Comparison of ENCODE assay signal across 26 cellular contexts in the genomic region with DNA sequence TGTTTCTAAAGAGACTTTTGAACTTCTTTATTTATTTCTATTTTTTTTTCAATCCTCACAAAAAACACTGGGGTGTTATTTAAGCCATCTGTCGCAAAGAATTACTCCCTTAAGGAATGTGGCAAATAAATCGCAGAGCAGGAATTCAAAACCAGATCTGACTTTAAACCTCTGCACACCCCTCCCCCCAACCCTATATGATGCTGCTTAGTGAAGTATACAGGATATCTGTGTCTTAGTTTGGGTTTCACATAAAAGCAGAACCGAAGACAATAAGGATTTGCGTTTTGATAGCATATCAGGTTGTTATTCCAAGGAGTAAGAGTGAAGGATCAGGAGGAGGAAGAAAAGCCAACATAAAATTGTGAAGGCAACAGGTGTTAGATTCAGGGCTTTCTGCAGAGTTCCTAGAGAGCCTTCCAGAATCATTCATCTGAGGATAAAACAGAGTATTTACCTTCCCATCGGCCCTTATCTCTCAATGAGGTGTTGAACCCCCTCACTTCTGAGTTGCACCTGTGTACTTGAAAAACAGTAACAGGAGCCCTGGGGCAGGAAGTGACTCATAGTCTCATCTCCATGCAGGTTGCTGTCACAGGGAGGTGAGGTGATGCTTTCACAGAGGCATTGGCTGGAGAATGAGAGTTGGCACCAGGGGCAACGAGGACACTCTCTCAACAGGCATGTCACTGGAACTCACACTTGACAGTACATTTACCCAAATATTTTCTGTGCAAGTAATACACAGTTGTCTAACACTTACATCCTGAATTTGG. TPM values are rescaled to one million over a fixed set of nuclear protein-coding genes. Genes with fewer than 3 reads are reported as not detected.
DNase-seq lines count a peak whose midpoint lies in the region; ATAC-seq, FAIRE-seq and TF ChIP-seq lines count a peak whose summit lies in the region.
"Had no signal": no experiment of that assay in that cellular context is flagged by ENCODE, and none has a peak within 500 bp of the region (broad histone marks: within the 10 kb centered on the region; RNA-seq: fewer than 3 reads in every experiment).

No MANE protein-coding gene starts in this region.

- H3K4me3 Mint-ChIP-seq in activated naive CD4-positive, alpha-beta T cell treated with anti-CD3 and anti-CD28 coated beads for 36 hours, result no peak overlapping the region
- H3K4me3 Mint-ChIP-seq: activated CD8-positive, alpha-beta memory T cell treated with anti-CD3 and anti-CD28 coated beads, Interleukin-2, amount 10 ng/mL, durations not matched to agents 7 days and 5 days; activated naive CD8-positive, alpha-beta T cell treated with anti-CD3 and anti-CD28 coated beads for 36 hours; HFFc6; neural crest cell; T-helper 1 cell treated with Interleukin-12 subunit alpha and Interleukin-12 subunit beta and Interleukin-4 antibody, amounts not matched to agents 30 μg/mL and 1 μg/mL, for 36 hours had no signal

- peaks cover 5% of the 10 kb centered on the region for H3K9me3 Mint-ChIP-seq in activated naive CD4-positive, alpha-beta T cell treated with anti-CD3 and anti-CD28 coated beads for 36 hours
- H3K9me3 Mint-ChIP-seq: HFFc6 had no signal

- TF ChIP-seq POLR2A in GM12878 (IDR thresholded peaks at IDR 0.05; ENCODE audit: low read depth, low read length), result no peak

- peak; percentile 6 for DNase-seq in activated naive CD4-positive, alpha-beta T cell treated with anti-CD3 and anti-CD28 coated beads for 36 hours
- DNase-seq in activated naive CD4-positive, alpha-beta T cell (lab: John Stamatoyannopoulos, UW), result no peak
- peak; percentile 80 for DNase-seq in NCI-H2196 (lab: John Stamatoyannopoulos, UW; ENCODE audit: unreplicated experiment)
- no peak for DNase-seq in GM12878 (ENCODE audit: low read depth, low spot score)
- peak; percentile 78 for DNase-seq in mesendoderm
- DNase-seq in DMS 273 treated with DMSO at 0.1 percent for 48 hours (lab: John Stamatoyannopoulos, UW), result no peak
- no peak for DNase-seq in DMS79 (lab: John Stamatoyannopoulos, UW)
- no peak for DNase-seq in stimulated activated CD8-positive, alpha-beta memory T cell treated with anti-CD3 and anti-CD28 coated beads, Interleukin-4, amount 100 ng/mL, for 48 hours
- DNase-seq: activated CD4-positive, alpha-beta T cell treated with anti-CD3 and anti-CD28 coated beads for 4 hours; activated CD8-positive, alpha-beta memory T cell treated with anti-CD3 and anti-CD28 coated beads, Interleukin-2, amount 10 ng/mL, durations not matched to agents 7 days and 5 days; activated naive CD8-positive, alpha-beta T cell treated with anti-CD3 and anti-CD28 coated beads for 36 hours; Calu3; dorsolateral prefrontal cortex; heart left ventricle; HFFc6; NCI-H1048; NCI-H2081 treated with DMSO at 0.1 percent for 48 hours; NCI-H774 had no signal

- no peak overlapping the region for H3K18ac ChIP-seq in mesendoderm (ENCODE audit: low read length)

- H3K23ac ChIP-seq in mesendoderm (ENCODE audit: low read length), result no peak overlapping the region

- no peak for TF ChIP-seq EP300 in GM12878 (IDR thresholded peaks at IDR 0.05; ENCODE audit: borderline replicate concordance in 1 of 2, control insufficient read depth in 1 of 2, low read depth in 2 of 2, low read length in 2 of 2)

- no peaks in the 10 kb centered on the region for H4K20me1 ChIP-seq in GM12878 (ENCODE audit: control insufficient read depth, insufficient read depth)
- H4K20me1 ChIP-seq: BLaER1 treated with 17β-estradiol and CSF1 and Interleukin-3, amounts not matched to agents 10 nM and 100 nM had no signal

- H3K4me3 ChIP-seq in GM12878, result no peak overlapping the region
- no peak overlapping the region for H3K4me3 ChIP-seq in mesendoderm (ENCODE audit: low read length)
- H3K4me3 ChIP-seq: BLaER1 treated with 17β-estradiol and CSF1 and Interleukin-3, amounts not matched to agents 10 nM and 100 nM; dorsolateral prefrontal cortex; heart left ventricle; SJSA1 had no signal

- H3K27ac ChIP-seq in GM12878 (ENCODE audit: control insufficient read depth, insufficient read depth) (no peak overlapping the region), mesendoderm (ENCODE audit: low read depth, low read length) (no peak overlapping the region)
- H3K27ac ChIP-seq: BLaER1 treated with 17β-estradiol and CSF1 and Interleukin-3, amounts not matched to agents 10 nM and 100 nM; dorsolateral prefrontal cortex; heart left ventricle; SJSA1 had no signal

- in situ Hi-C loops in GM12878 (cut with MboI), result no loop called here

- no peak for TF ChIP-seq CTCF in GM12878 (IDR thresholded peaks at IDR 0.05 in 2 of 3, conservative IDR thresholded peaks at IDR 0.05 in 1 of 3; ENCODE audit: control insufficient read depth in 2 of 3, extremely low read depth in 1 of 3, insufficient read depth in 1 of 3, low read depth in 3 of 3, low read length in 3 of 3)

- RAD21 ChIA-PET in GM12878 (lab: Charles Lee; ENCODE audit: unreplicated experiment), result no interaction called here

- peaks cover 42% of the 10 kb centered on the region for H3K27me3 Mint-ChIP-seq in activated naive CD4-positive, alpha-beta T cell treated with anti-CD3 and anti-CD28 coated beads for 36 hours (ENCODE audit: low read depth)

- no peaks in the 10 kb centered on the region for H3K79me2 ChIP-seq in GM12878 (ENCODE audit: control insufficient read depth, insufficient read depth, low read length)
- H3K79me2 ChIP-seq in mesendoderm (ENCODE audit: control insufficient read depth, insufficient read depth, low read length), result no peaks in the 10 kb centered on the region

- H3K36me3 ChIP-seq in GM12878 (ENCODE audit: control insufficient read depth in 2 of 2, insufficient read depth in 2 of 2, low read length in 1 of 2) (no peaks in the 10 kb centered on the region), mesendoderm (ENCODE audit: control insufficient read depth, insufficient read depth, low read length) (no peaks in the 10 kb centered on the region)
- H3K36me3 ChIP-seq: BLaER1 treated with 17β-estradiol and CSF1 and Interleukin-3, amounts not matched to agents 10 nM and 100 nM; heart left ventricle; SJSA1 had no signal

- CTCF ChIA-PET in activated naive CD4-positive, alpha-beta T cell treated with anti-CD3 and anti-CD28 coated beads for 36 hours (lab: Charles Lee), result no interaction called here
- CTCF ChIA-PET in GM12878 (lab: Yijun Ruan, JAX), result no interaction called here

- no peak overlapping the region for H3K4me2 ChIP-seq in GM12878 (ENCODE audit: control insufficient read depth, insufficient read depth)
- no peak overlapping the region for H3K4me2 ChIP-seq in mesendoderm (ENCODE audit: low read length)
- H3K4me2 ChIP-seq: BLaER1 treated with 17β-estradiol and CSF1 and Interleukin-3, amounts not matched to agents 10 nM and 100 nM had no signal

- H2BK15ac ChIP-seq in mesendoderm (replicated peaks; ENCODE audit: low read depth), result no peak overlapping the region

- no peak overlapping the region for H2BK120ac ChIP-seq in mesendoderm (ENCODE audit: low read depth, low read length)

- H3K56ac ChIP-seq in mesendoderm (ENCODE audit: low read length), result no peak overlapping the region

- H3K4me1 ChIP-seq in GM12878 (ENCODE audit: control insufficient read depth, insufficient read depth, low read length) (no peaks in the 10 kb centered on the region), mesendoderm (ENCODE audit: control insufficient read depth, low read depth, low read length) (no peaks in the 10 kb centered on the region)
- H3K4me1 ChIP-seq: BLaER1 treated with 17β-estradiol and CSF1 and Interleukin-3, amounts not matched to agents 10 nM and 100 nM; heart left ventricle; SJSA1 had no signal

- H3K4ac ChIP-seq in mesendoderm (ENCODE audit: low read depth, low read length), result no peak overlapping the region

- H4K5ac ChIP-seq in mesendoderm (ENCODE audit: low read length), result no peak overlapping the region

- SMC1A ChIA-PET in GM12878 (lab: Charles Lee; ENCODE audit: uncharacterized antibody, unreplicated experiment), result no interaction called here

- no peaks in the 10 kb centered on the region for H3K4me1 Mint-ChIP-seq in activated naive CD4-positive, alpha-beta T cell treated with anti-CD3 and anti-CD28 coated beads for 36 hours (ENCODE audit: low read depth)
- H3K4me1 Mint-ChIP-seq: activated CD8-positive, alpha-beta memory T cell treated with anti-CD3 and anti-CD28 coated beads, Interleukin-2, amount 10 ng/mL, durations not matched to agents 7 days and 5 days; activated naive CD8-positive, alpha-beta T cell treated with anti-CD3 and anti-CD28 coated beads for 36 hours; neural crest cell had no signal

- H3K36me3 Mint-ChIP-seq in activated naive CD4-positive, alpha-beta T cell treated with anti-CD3 and anti-CD28 coated beads for 36 hours (ENCODE audit: low read depth), result no peaks in the 10 kb centered on the region
- H3K36me3 Mint-ChIP-seq: activated CD8-positive, alpha-beta memory T cell treated with anti-CD3 and anti-CD28 coated beads, Interleukin-2, amount 10 ng/mL, durations not matched to agents 7 days and 5 days; activated naive CD8-positive, alpha-beta T cell treated with anti-CD3 and anti-CD28 coated beads for 36 hours had no signal

- no peaks in the 10 kb centered on the region for H3K27me3 ChIP-seq in GM12878 (replicated peaks in 1 of 2; ENCODE audit: control insufficient read depth in 2 of 2, insufficient read depth in 2 of 2, low read length in 1 of 2)
- no peaks in the 10 kb centered on the region for H3K27me3 ChIP-seq in mesendoderm (ENCODE audit: insufficient read depth, low read length, poor library complexity)
- H3K27me3 ChIP-seq: BLaER1 treated with 17β-estradiol and CSF1 and Interleukin-3, amounts not matched to agents 10 nM and 100 nM; SJSA1 had no signal

- TF ChIP-seq RAD21 in GM12878 (IDR thresholded peaks at IDR 0.05; ENCODE audit: insufficient read depth, low read depth, low read length), result no peak

- FAIRE-seq in GM12878 (lab: Jason Lieb, UNC), result no peak
- FAIRE-seq: astrocyte had no signal

- no peak overlapping the region for H4K8ac ChIP-seq in mesendoderm (ENCODE audit: low read depth, low read length)

- no peak overlapping the region for H2AK5ac ChIP-seq in mesendoderm (ENCODE audit: low read length)

- no peak overlapping the region for H2AFZ ChIP-seq in GM12878 (ENCODE audit: control insufficient read depth, low read depth, low read length)

- H3K9ac ChIP-seq in GM12878 (ENCODE audit: control insufficient read depth, insufficient read depth, low read length) (no peak overlapping the region), mesendoderm (ENCODE audit: low read length) (no peak overlapping the region)
- H3K9ac ChIP-seq: BLaER1 treated with 17β-estradiol and CSF1 and Interleukin-3, amounts not matched to agents 10 nM and 100 nM had no signal

- POLR2A ChIA-PET in GM12878 (lab: Charles Lee), result no interaction called here

- intact Hi-C loops in activated naive CD4-positive, alpha-beta T cell treated with anti-CD3 and anti-CD28 coated beads for 36 hours (cut with micrococcal nuclease), result no loop called here
- intact Hi-C loops in GM12878 (cut with micrococcal nuclease; ENCODE audit: unreplicated experiment), result no loop called here

- no TSS peak for BruUV-seq in GM12878 (replicated peaks; lab: Mats Ljungman, UMichigan)

- no peak overlapping the region for H2BK5ac ChIP-seq in mesendoderm (ENCODE audit: low read length)

- no peaks in the 10 kb centered on the region for H3K9me3 ChIP-seq in GM12878 (replicated peaks; ENCODE audit: control insufficient read depth, insufficient read depth, low read length)
- H3K9me3 ChIP-seq: SJSA1 had no signal

- 1% methylated on average over 6 of the region's 6 CpGs for WGBS in GM12878 (ENCODE audit: insufficient coverage, insufficient replicate concordance, low lambda C conversion rate, missing lambda C conversion rate)
- WGBS in mesendoderm (ENCODE audit: extremely low coverage, insufficient coverage, low lambda C conversion rate), result no CpG with 5 or more reads among the region's 6 CpGs

- H3K27ac Mint-ChIP-seq in activated naive CD4-positive, alpha-beta T cell treated with anti-CD3 and anti-CD28 coated beads for 36 hours, result no peak overlapping the region
- H3K27ac Mint-ChIP-seq: activated CD8-positive, alpha-beta memory T cell treated with anti-CD3 and anti-CD28 coated beads, Interleukin-2, amount 10 ng/mL, durations not matched to agents 7 days and 5 days; activated naive CD8-positive, alpha-beta T cell treated with anti-CD3 and anti-CD28 coated beads for 36 hours; HFFc6; T-helper 1 cell treated with Interleukin-12 subunit alpha and Interleukin-12 subunit beta and Interleukin-4 antibody, amounts not matched to agents 30 μg/mL and 1 μg/mL, for 36 hours had no signal

- H3K79me1 ChIP-seq in mesendoderm (ENCODE audit: low read length), result no peaks in the 10 kb centered on the region

- peak; percentile 92 for ATAC-seq in GM12878
- ATAC-seq: activated CD8-positive, alpha-beta memory T cell treated with anti-CD3 and anti-CD28 coated beads, Interleukin-2, amount 10 ng/mL, durations not matched to agents 7 days and 5 days; heart left ventricle had no signal

RNA-seq across cellular contexts. Expression of a gene that starts 33.5 kb away (rescaled TPM):
- total RNA-seq in activated naive CD4-positive, alpha-beta T cell treated with anti-CD3 and anti-CD28 coated beads for 36 hours, result not detected
- total RNA-seq in GM12878 (2013; cell fraction: nucleolus; rRNA removed), result not detected in 2 replicates
- total RNA-seq in GM12878 (2014; rRNA removed) (0.06 TPM in 1 of 2 replicates, not detected in the other), GM12878 (2014; rRNA removed; fragmentation: Illumina TruSeq; extraction: Trizol) (not detected in 2 replicates), GM12878 (2021) (not detected in 2 replicates)
- polyA plus RNA-seq in GM12878 (2011; ENCODE audit: low read depth), result not detected
- polyA plus RNA-seq in GM12878 (2011; rRNA removed) (not detected in 2 replicates), GM12878 (2014; fragmentation: Illumina TruSeq; extraction: Trizol) (not detected in 2 replicates), GM12878 (2014; fragmentation: Nextera tagmentation; extraction: Ambion mirVana) (under 1 TPM in 1 of 2 experiments, not detected in 1; 0.11 TPM), GM12878 (2014; rRNA removed) (0.03 TPM in 1 of 2 replicates, not detected in the other), GM12878 (2016; fragmentation: Nextera tagmentation; extraction: Ambion mirVana) (not detected)
- 0.04 TPM in 1 of 2 replicates, not detected in the other for polyA plus RNA-seq in GM12878 (2011; cell fraction: cytosol; rRNA removed)
- not detected in 2 replicates for polyA plus RNA-seq in GM12878 (2011; cell fraction: nucleus; rRNA removed)
- polyA plus RNA-seq in GM12878 (2012), result not detected in 2 replicates
- polyA minus RNA-seq in GM12878 (2011; rRNA and poly(A)+ RNA removed), result not detected in 2 replicates
- not detected in 2 replicates for polyA minus RNA-seq in GM12878 (2011; cell fraction: cytosol; rRNA and poly(A)+ RNA removed)
- polyA minus RNA-seq in GM12878 (2011; cell fraction: nucleus; rRNA and poly(A)+ RNA removed), result not detected in 2 replicates
- polyA plus RNA-seq in mesendoderm (2013, experiment 1 of 2), result 0.10 TPM
- 0.07 TPM for polyA plus RNA-seq in mesendoderm (2013, experiment 2 of 2)
- total RNA-seq: activated CD8-positive, alpha-beta memory T cell treated with anti-CD3 and anti-CD28 coated beads, Interleukin-2, amount 10 ng/mL, durations not matched to agents 7 days and 5 days; activated naive CD8-positive, alpha-beta T cell treated with anti-CD3 and anti-CD28 coated beads for 36 hours; astrocyte; Calu3; G401; HFFc6; neural crest cell; posterior vena cava; SJSA1; temporal lobe had no signal
- polyA plus RNA-seq: heart left ventricle had no signal

Comparison
In these comparisons a context has a peak if more than half of its experiments do, and no peak if none do; other contexts are left out.
1. DNase-seq: peak in activated naive CD4-positive, alpha-beta T cell treated with anti-CD3 and anti-CD28 coated beads for 36 hours (single experiment), NCI-H2196 (single experiment) and mesendoderm (single experiment); none in activated naive CD4-positive, alpha-beta T cell (0 of 4), GM12878 (single experiment), DMS 273 treated with DMSO at 0.1 percent for 48 hours (single experiment), DMS79 (single experiment) and stimulated activated CD8-positive, alpha-beta memory T cell treated with anti-CD3 and anti-CD28 coated beads, Interleukin-4, amount 100 ng/mL, for 48 hours (single experiment).